In genomic region chr5:26388946-26389345, GRCh38 we compare ENCODE assay signal across 15 cellular contexts.
DNase-seq lines count a peak whose midpoint lies in the region; ATAC-seq and TF ChIP-seq lines count a peak whose summit lies in the region.
"Had no signal": no experiment of that assay in that cellular context is flagged by ENCODE, and none has a peak within 500 bp of the region (broad histone marks: within the 10 kb centered on the region; RNA-seq: fewer than 3 reads in every experiment).

No MANE protein-coding gene starts in this region.

- ATAC-seq in RWPE2 (ENCODE audit: low read depth): peak; percentile 66; the same call in 2 of the 3 replicates
- ATAC-seq in left ventricle myocardium superior: peak; percentile 97
- ATAC-seq in natural killer cell: no peak
- no peak for ATAC-seq in HG02852 (IDR thresholded peaks at IDR 0.05; ENCODE audit: unreplicated experiment)
- ATAC-seq: natural killer cell treated with Interleukin-12 subunit alpha and Interleukin-12 subunit beta and Interleukin-15 and Interleukin-18, amount 100 ng/mL, for 72 hours had no signal

- H3K27me3 ChIP-seq in RWPE2 (ENCODE audit: insufficient read depth, poor library complexity, severe bottlenecking): peaks cover 4% of the 10 kb centered on the region

- H3K9me3 Mint-ChIP-seq in natural killer cell (peaks cover 14 to 27% of the 10 kb centered on the region in 2 donors), endothelial cell (ENCODE audit: unreplicated experiment) (no peaks in the 10 kb centered on the region)

- H3K27ac Mint-ChIP-seq in natural killer cell (no peak overlapping the region), endothelial cell (ENCODE audit: unreplicated experiment) (no peak overlapping the region)
- H3K27ac Mint-ChIP-seq: activated T-cell treated with anti-CD3 and anti-CD28 coated beads, Interleukin-2, amount 50 U/mL, for 24 hours; natural killer cell treated with Interleukin-12 subunit alpha and Interleukin-12 subunit beta and Interleukin-15 and Interleukin-18, amount 100 ng/mL, for 72 hours; T-helper 1 cell treated with Interleukin-12 subunit alpha and Interleukin-12 subunit beta and Interleukin-4 antibody, amounts not matched to agents 30 μg/mL and 1 μg/mL, for 36 hours had no signal

- no peaks in the 10 kb centered on the region for H3K4me1 ChIP-seq in RWPE2 (ENCODE audit: insufficient read depth, poor library complexity, severe bottlenecking)

- H3K4me1 Mint-ChIP-seq in natural killer cell (no peaks in the 10 kb centered on the region), endothelial cell (ENCODE audit: unreplicated experiment) (no peaks in the 10 kb centered on the region)

- no peak for TF ChIP-seq CTCF in RWPE2 (IDR thresholded peaks at IDR 0.05; ENCODE audit: poor library complexity, severe bottlenecking)
- TF ChIP-seq CTCF in natural killer cell (IDR thresholded peaks at IDR 0.05): no peak
- no peak for TF ChIP-seq CTCF in endothelial cell (IDR thresholded peaks at IDR 0.05; ENCODE audit: unreplicated experiment)

- H3K9me3 ChIP-seq in RWPE2 (ENCODE audit: severe bottlenecking): no peaks in the 10 kb centered on the region

- intact Hi-C loops in left ventricle myocardium superior (cut with micrococcal nuclease): no loop called here
- intact Hi-C loops in natural killer cell (cut with micrococcal nuclease): no loop called here

- H3K27me3 Mint-ChIP-seq in natural killer cell (ENCODE audit: low read depth in 2 of 2) (no peaks in the 10 kb centered on the region), endothelial cell (ENCODE audit: unreplicated experiment) (no peaks in the 10 kb centered on the region)
- H3K27me3 Mint-ChIP-seq: activated T-cell treated with anti-CD3 and anti-CD28 coated beads, Interleukin-2, amount 50 U/mL, for 24 hours; natural killer cell treated with Interleukin-12 subunit alpha and Interleukin-12 subunit beta and Interleukin-15 and Interleukin-18, amount 100 ng/mL, for 72 hours had no signal

- H3K36me3 ChIP-seq in RWPE2 (ENCODE audit: low read depth): no peaks in the 10 kb centered on the region

- no peak overlapping the region for H3K27ac ChIP-seq in RWPE2 (ENCODE audit: poor library complexity, severe bottlenecking)
- H3K27ac ChIP-seq: PC-9 had no signal

- H3K4me3 ChIP-seq in RWPE2 (ENCODE audit: severe bottlenecking): no peak overlapping the region
- H3K4me3 ChIP-seq: PC-9 had no signal

- H3K4me3 Mint-ChIP-seq in natural killer cell (no peak overlapping the region), endothelial cell (ENCODE audit: unreplicated experiment) (no peak overlapping the region)
- H3K4me3 Mint-ChIP-seq: activated T-cell treated with anti-CD3 and anti-CD28 coated beads, Interleukin-2, amount 50 U/mL, for 24 hours; natural killer cell treated with Interleukin-12 subunit alpha and Interleukin-12 subunit beta and Interleukin-15 and Interleukin-18, amount 100 ng/mL, for 72 hours; T-helper 1 cell treated with Interleukin-12 subunit alpha and Interleukin-12 subunit beta and Interleukin-4 antibody, amounts not matched to agents 30 μg/mL and 1 μg/mL, for 36 hours had no signal

- peak; percentile 21 for DNase-seq in D341Med (ENCODE audit: low spot score)
- DNase-seq in NCI-H1105 (lab: John Stamatoyannopoulos, UW): peak; percentile 55
- DNase-seq in RWPE2 (ENCODE audit: low spot score): no peak
- no peak for DNase-seq in left ventricle myocardium superior
- no peak for DNase-seq in natural killer cell
- DNase-seq in UCSD-AML1 (lab: John Stamatoyannopoulos, UW; ENCODE audit: unreplicated experiment): no peak
- DNase-seq in endothelial cell (ENCODE audit: low spot score): no peak
- DNase-seq: activated CD4-positive, alpha-beta T cell treated with anti-CD3 and anti-CD28 coated beads for 48 hours; activated T-cell treated with anti-CD3 and anti-CD28 coated beads, Interleukin-2, amount 50 U/mL, for 24 hours; effector CD4-positive, alpha-beta T cell; NCI-H1694 treated with DMSO at 0.1 percent for 48 hours; PC-9 had no signal

- H3K36me3 Mint-ChIP-seq in natural killer cell (peaks cover 15% of the 10 kb centered on the region), endothelial cell (ENCODE audit: low read depth, unreplicated experiment) (no peaks in the 10 kb centered on the region)

Comparison
In these comparisons a context has a peak if more than half of its experiments do, and no peak if none do; other contexts are left out.
1. DNase-seq: peak in D341Med (single experiment) and NCI-H1105 (single experiment); none in RWPE2 (single experiment), left ventricle myocardium superior (single experiment), natural killer cell (single experiment), UCSD-AML1 (single experiment) and endothelial cell (single experiment).
2. ATAC-seq: peak in RWPE2 (single experiment) and left ventricle myocardium superior (single experiment); none in natural killer cell (0 of 3) and HG02852 (single experiment).